Comparison of ENCODE assay signal across 1 cellular context in genomic region chr4:73628834-73629233, GRCh38. TPM values are rescaled to one million over a fixed set of nuclear protein-coding genes. Genes with fewer than 3 reads are reported as not detected.
"Had no signal": no experiment of that assay in that cellular context is flagged by ENCODE, and none has a peak within 500 bp of the region (broad histone marks: within the 10 kb centered on the region; RNA-seq: fewer than 3 reads in every experiment).

No MANE protein-coding gene starts in this region.

RNA-seq across cellular contexts. Expression of gene RASSF6, which starts 8.6 kb away (rescaled TPM):
- total RNA-seq: G401 had no signal
